8 cellular contexts compared by ENCODE assay signal in genomic region chr10:100185364-100186252, GRCh38. TPM values are rescaled to one million over a fixed set of nuclear protein-coding genes. Genes with fewer than 3 reads are reported as not detected.
DNase-seq lines count a peak whose midpoint lies in the region; ATAC-seq, FAIRE-seq and TF ChIP-seq lines count a peak whose summit lies in the region.

Gene ERLIN1 (minus strand): TSS chr10:100186029. CDS start chr10:100185626, 403 bp downstream.

- H4K20me1 ChIP-seq in IMR-90 (ENCODE audit: insufficient read depth, low read length), result no peaks in the 10 kb centered on the region; the same call in 1 of the 2 replicates

- peak within 1 kb of the TSS; percentile 76 for H3K9ac ChIP-seq in IMR-90 (ENCODE audit: low read depth, low read length)

- 0% methylated on average over 12 of the region's 65 CpGs; no CpG with 5 or more reads in 1 of the 2 experiments for WGBS in IMR-90 (ENCODE audit: extremely low coverage in 2 of 2, insufficient read length in 1 of 2), 2 experiments

- peak within 1 kb of the TSS; percentile 41 for H4K5ac ChIP-seq in IMR-90 (ENCODE audit: low read depth, low read length)

- no peak for FAIRE-seq in D721Med (lab: Jason Lieb, UNC)

- H3K4ac ChIP-seq in IMR-90 (ENCODE audit: low read depth, low read length), result peak within 1 kb of the TSS; percentile 94

- no peaks in the 10 kb centered on the region; the same call in 1 of the 2 replicates for H3K9me1 ChIP-seq in IMR-90 (ENCODE audit: insufficient read depth, low read length)

- H4K8ac ChIP-seq in IMR-90 (ENCODE audit: low read depth in 2 of 2, low read length in 2 of 2), result peak within 1 kb of the TSS; percentile 86 to 94

- ATAC-seq in GM21526 (IDR thresholded peaks at IDR 0.05; ENCODE audit: low FRiP score, unreplicated experiment) (peak; percentile 74), IMR-90 (ENCODE audit: low read depth) (peak; percentile 94)

- H2BK5ac ChIP-seq in IMR-90 (ENCODE audit: low read depth, low read length, poor library complexity, severe bottlenecking), result peak within 1 kb of the TSS; percentile 51

- no peaks in the 10 kb centered on the region for H3K9me3 ChIP-seq in IMR-90 (ENCODE audit: control insufficient read depth, insufficient read depth, low read length)

- peaks cover 16 to 30% of the 10 kb centered on the region in 2 experiments for H3K79me1 ChIP-seq in IMR-90 (ENCODE audit: low read depth in 1 of 2, low read length in 2 of 2)

- peak; percentile 70 for TF ChIP-seq POLR2A in IMR-90 (IDR thresholded peaks at IDR 0.05; ENCODE audit: low read depth, low read length)

- H2BK120ac ChIP-seq in IMR-90 (ENCODE audit: low read depth, low read length), result peak within 1 kb of the TSS; percentile 76

- peak within 1 kb of the TSS; percentile 93 for H3K23ac ChIP-seq in IMR-90 (ENCODE audit: low read depth, low read length)

- peak within 1 kb of the TSS; percentile 85 for H4K91ac ChIP-seq in IMR-90 (ENCODE audit: insufficient read depth, low read depth, low read length)

- peaks cover 3% of the 10 kb centered on the region for H3K36me3 ChIP-seq in IMR-90 (ENCODE audit: control insufficient read depth, insufficient read depth, low read length)

- in situ Hi-C loops in IMR-90 (cut with MboI; ENCODE audit: low sequenced_read_pairs), result loop anchor here (10.0 kb wide), 1 partner anchor 341 kb away; no protein-coding TSS in a partner anchor

- H2AK9ac ChIP-seq in IMR-90 (replicated peaks; ENCODE audit: low read depth, low read length, poor library complexity), result peak within 1 kb of the TSS; percentile 99

- TF ChIP-seq CTCF in D721Med (IDR thresholded peaks at IDR 0.05; ENCODE audit: insufficient read depth, missing control alignments) (no peak), IMR-90 (conservative IDR thresholded peaks at IDR 0.05; ENCODE audit: low read depth, low read length) (no peak)

- peak within 1 kb of the TSS; percentile 84 for H3K4me2 ChIP-seq in IMR-90 (ENCODE audit: low read depth, low read length)

- no peak for TF ChIP-seq RAD21 in IMR-90 (IDR thresholded peaks at IDR 0.05; ENCODE audit: low read length)

- peak within 1 kb of the TSS; percentile 60; the same call in 1 of the 3 replicates for H2BK15ac ChIP-seq in IMR-90 (ENCODE audit: low read depth, low read length)

- BruUV-seq in IMR-90 (replicated peaks; lab: Mats Ljungman, UMichigan), result no TSS peak

- POLR2A ChIA-PET in IMR-90 (lab: Charles Lee; ENCODE audit: unreplicated experiment), result no interaction called here

- dilution Hi-C loops in IMR-90 (cut with HindIII; ENCODE audit: low sequenced_read_pairs, unreplicated experiment), result no loop called here

- peaks cover 6% of the 10 kb centered on the region for H3K4me1 ChIP-seq in IMR-90 (ENCODE audit: control insufficient read depth, insufficient read depth, low read length)

- H2AK5ac ChIP-seq in IMR-90 (ENCODE audit: low read depth, low read length), result peak within 1 kb of the TSS; percentile 85

- H3K27ac ChIP-seq in IMR-90 (ENCODE audit: insufficient read depth, low read length) (peak within 1 kb of the TSS; percentile 76), epithelial cell of prostate (peak within 1 kb of the TSS; percentile 67)

- H2AFZ ChIP-seq in IMR-90 (replicated peaks; ENCODE audit: low read length, poor library complexity), result peak within 1 kb of the TSS; percentile 90

- H3K14ac ChIP-seq in IMR-90 (replicated peaks; ENCODE audit: low read depth, low read length), result peak within 1 kb of the TSS; percentile 98

- CTCF ChIA-PET in IMR-90 (lab: Yijun Ruan, JAX), result no interaction called here

- H3K4me3 ChIP-seq in IMR-90 (ENCODE audit: insufficient read depth, low read depth, low read length), result peak within 1 kb of the TSS; percentile 54

- DNase-seq in D721Med (ENCODE audit: insufficient read length, low spot score), result peak; percentile 53
- DNase-seq in IMR-90, result peak; percentile 87
- DNase-seq in OCI-M2 (lab: John Stamatoyannopoulos, UW; ENCODE audit: unreplicated experiment), result peak; percentile 68
- DNase-seq in activated T-cell treated with anti-CD3 and anti-CD28 coated beads for 4 hours, result peak; percentile 91
- DNase-seq in epithelial cell of prostate (ENCODE audit: low read depth, low spot score), result peak; percentile 26
- peak; percentile 91 for DNase-seq in mucosa of gallbladder (ENCODE audit: low spot score)
- DNase-seq in stimulated activated CD8-positive, alpha-beta memory T cell treated with anti-CD3 and anti-CD28 coated beads, Interleukin-4, amount 100 ng/mL, for 24 hours (ENCODE audit: low read depth), result peak; percentile 92

- H3K27me3 ChIP-seq in IMR-90 (ENCODE audit: control insufficient read depth, insufficient read depth, low read length), result no peaks in the 10 kb centered on the region

- intact Hi-C loops in IMR-90 (cut with micrococcal nuclease), result loop anchor here (2.0 to 10.0 kb wide), 3 partner anchors 208 to 451 kb away; partner anchors contain the start of genes COX15 and CUTC

- H2BK20ac ChIP-seq in IMR-90 (ENCODE audit: low read depth, low read length), result peak within 1 kb of the TSS; percentile 35

- peak within 1 kb of the TSS; percentile 87 for H3K56ac ChIP-seq in IMR-90 (ENCODE audit: extremely low read depth, insufficient read depth, low read length)

- H3K18ac ChIP-seq in IMR-90 (ENCODE audit: low read depth, low read length), result peak within 1 kb of the TSS; percentile 36

TF ChIP-seq in IMR-90, 13 proteins besides CTCF, POLR2A, EP300 and RAD21:
- TF ChIP-seq MXI1 (IDR thresholded peaks at IDR 0.05; ENCODE audit: borderline replicate concordance, low read depth, low read length) (peak; percentile 98), BHLHE40 (IDR thresholded peaks at IDR 0.05; ENCODE audit: low read depth, low read length) (peak; percentile 100), RCOR1 (IDR thresholded peaks at IDR 0.05; ENCODE audit: insufficient replicate concordance, low read length) (no peak), CEBPB (IDR thresholded peaks at IDR 0.05; ENCODE audit: low read depth, low read length) (no peak), NFE2L2 (IDR thresholded peaks at IDR 0.05; ENCODE audit: low read depth, low read length) (no peak), MAFK (IDR thresholded peaks at IDR 0.05; ENCODE audit: low read depth, low read length) (no peak), RFX5 (IDR thresholded peaks at IDR 0.05; ENCODE audit: low read depth, low read length) (no peak), MAZ (IDR thresholded peaks at IDR 0.05; ENCODE audit: borderline replicate concordance, low read depth, low read length) (peak; percentile 90), FOS (IDR thresholded peaks at IDR 0.05; ENCODE audit: low read depth, low read length) (peak; percentile 26; the same call in 1 of the 2 replicates), CHD1 (IDR thresholded peaks at IDR 0.05; ENCODE audit: low read depth, low read length) (no peak)
- TF ChIP-seq, protein P1, sequence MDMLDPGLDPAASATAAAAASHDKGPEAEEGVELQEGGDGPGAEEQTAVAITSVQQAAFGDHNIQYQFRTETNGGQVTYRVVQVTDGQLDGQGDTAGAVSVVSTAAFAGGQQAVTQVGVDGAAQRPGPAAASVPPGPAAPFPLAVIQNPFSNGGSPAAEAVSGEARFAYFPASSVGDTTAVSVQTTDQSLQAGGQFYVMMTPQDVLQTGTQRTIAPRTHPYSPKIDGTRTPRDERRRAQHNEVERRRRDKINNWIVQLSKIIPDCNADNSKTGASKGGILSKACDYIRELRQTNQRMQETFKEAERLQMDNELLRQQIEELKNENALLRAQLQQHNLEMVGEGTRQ (IDR thresholded peaks at IDR 0.05; ENCODE audit: low read depth, low read length), result peak; percentile 84
- TF ChIP-seq, protein P2, sequence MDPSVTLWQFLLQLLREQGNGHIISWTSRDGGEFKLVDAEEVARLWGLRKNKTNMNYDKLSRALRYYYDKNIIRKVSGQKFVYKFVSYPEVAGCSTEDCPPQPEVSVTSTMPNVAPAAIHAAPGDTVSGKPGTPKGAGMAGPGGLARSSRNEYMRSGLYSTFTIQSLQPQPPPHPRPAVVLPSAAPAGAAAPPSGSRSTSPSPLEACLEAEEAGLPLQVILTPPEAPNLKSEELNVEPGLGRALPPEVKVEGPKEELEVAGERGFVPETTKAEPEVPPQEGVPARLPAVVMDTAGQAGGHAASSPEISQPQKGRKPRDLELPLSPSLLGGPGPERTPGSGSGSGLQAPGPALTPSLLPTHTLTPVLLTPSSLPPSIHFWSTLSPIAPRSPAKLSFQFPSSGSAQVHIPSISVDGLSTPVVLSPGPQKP (IDR thresholded peaks at IDR 0.05; ENCODE audit: borderline replicate concordance, low read depth, low read length), result no peak

RNA-seq across cellular contexts. Expression of gene ERLIN1, which starts in this region (rescaled TPM):
- total RNA-seq in IMR-90 (2012; rRNA removed) (33.9 and 35.8 TPM in 2 replicates), mucosa of gallbladder (15.0 TPM)
- 28.1 and 31.5 TPM in 2 replicates for polyA plus RNA-seq in IMR-90 (2012; rRNA removed)
- polyA plus RNA-seq in IMR-90 (2012; cell fraction: cytosol; rRNA removed), result 10.2 TPM in 2 replicates
- 2.6 and 11.4 TPM in 2 replicates for polyA plus RNA-seq in IMR-90 (2012; cell fraction: nucleus; rRNA removed; ENCODE audit: low replicate concordance)

Comparison
In these comparisons a context has a peak if more than half of its experiments do, and no peak if none do; other contexts are left out.
1. Peak in every context shown above with its lines: DNase-seq, ATAC-seq, H3K4me3 ChIP-seq and H3K27ac ChIP-seq.
2. DNase-seq: peak in every context shown above with its lines; median percentile 92 in stimulated activated CD8-positive, alpha-beta memory T cell treated with anti-CD3 and anti-CD28 coated beads, Interleukin-4, amount 100 ng/mL, for 24 hours; 91 in activated T-cell treated with anti-CD3 and anti-CD28 coated beads for 4 hours; 91 in mucosa of gallbladder; 87 in IMR-90; 68 in OCI-M2; 53 in D721Med; 26 in epithelial cell of prostate.